2 cellular contexts compared by ENCODE assay signal in the genomic region with DNA sequence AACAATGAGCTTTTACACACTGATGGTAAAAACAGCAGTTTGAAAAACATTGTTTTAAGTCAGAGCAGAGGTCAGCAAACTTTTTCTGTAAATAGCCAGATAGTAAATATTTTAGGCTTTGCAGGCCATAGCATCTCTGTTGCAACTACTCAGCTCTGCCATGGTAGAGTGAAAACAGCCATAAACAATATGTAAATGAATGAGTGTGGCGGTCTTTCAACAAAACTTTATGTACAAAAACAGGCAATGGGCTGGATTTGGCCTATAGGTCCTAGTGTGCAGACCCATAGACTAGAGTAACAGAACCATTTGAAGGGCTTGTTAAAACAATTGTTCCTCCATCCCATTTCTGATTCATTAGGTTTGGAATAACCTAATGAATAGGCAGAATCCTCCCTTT.
TF ChIP-seq lines count a peak whose summit lies in the region.

No MANE protein-coding gene starts in this region.

TF ChIP-seq in GM23338, 12 proteins besides CTCF, POLR2A, EP300 and RAD21:
- no peak for TF ChIP-seq ZNF114 (CRISPR knock-in tag; IDR thresholded peaks at IDR 0.05)
TF ChIP-seq in GM23338: peak in this region for 0.

TF ChIP-seq in endothelial cell of umbilical vein, 7 proteins besides CTCF, POLR2A, EP300 and RAD21:
- TF ChIP-seq FOS (IDR thresholded peaks at IDR 0.05; ENCODE audit: borderline replicate concordance, insufficient read depth, low read length) (no peak), POLR2AphosphoS5 (IDR thresholded peaks at IDR 0.05; ENCODE audit: insufficient read depth, low read depth, low read length) (no peak), JUN (IDR thresholded peaks at IDR 0.05; ENCODE audit: borderline replicate concordance, insufficient read depth, insufficient read length, low read depth) (no peak), MYC (IDR thresholded peaks at IDR 0.05; ENCODE audit: low read depth, low read length) (no peak)
